ENCODE assay signal across 8 cellular contexts in the genomic region with DNA sequence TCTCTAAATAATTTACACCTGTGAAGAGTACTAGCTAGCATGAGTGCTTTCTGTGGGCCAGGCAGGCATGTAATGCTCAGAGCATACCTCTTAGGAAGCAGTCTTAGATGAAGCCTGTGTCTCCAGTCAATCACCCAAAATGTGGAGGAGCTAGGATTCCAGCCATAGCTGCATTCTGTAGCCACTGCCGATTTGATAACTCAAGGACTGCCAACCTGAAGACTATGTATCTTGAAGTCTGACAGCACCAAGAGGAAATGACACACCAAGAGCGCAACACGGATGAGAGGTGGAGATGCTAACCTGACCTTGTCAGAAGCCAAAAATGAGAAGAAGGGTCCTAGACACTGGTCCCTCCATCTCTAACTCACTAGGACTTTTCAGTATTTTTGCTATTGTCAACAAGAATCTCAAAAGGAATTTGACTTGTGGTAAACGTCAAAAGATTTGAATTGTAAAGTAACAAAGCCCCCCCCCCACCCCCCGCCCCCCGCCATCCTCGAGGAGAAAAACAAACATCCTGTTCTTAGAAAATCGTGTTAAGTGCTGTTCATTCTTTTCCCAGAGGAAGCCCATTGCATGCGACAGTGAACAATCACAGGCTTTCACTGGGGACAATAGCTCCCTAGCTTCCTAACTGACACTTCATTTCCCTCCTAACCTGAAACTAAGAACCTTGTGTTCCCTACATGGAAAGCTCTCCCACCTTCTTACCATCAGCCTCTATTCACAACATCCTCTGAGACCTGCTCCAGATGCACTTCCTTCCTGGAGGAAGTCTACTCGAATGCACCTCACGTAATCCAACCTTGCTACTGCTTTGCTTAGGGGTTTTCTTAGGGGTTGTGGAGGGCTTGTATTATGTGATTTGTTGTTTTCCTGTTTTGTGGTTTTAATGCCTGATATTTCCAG. TPM values are rescaled to one million over a fixed set of nuclear protein-coding genes. Genes with fewer than 3 reads are reported as not detected.
DNase-seq lines count a peak whose midpoint lies in the region; ATAC-seq and TF ChIP-seq lines count a peak whose summit lies in the region.

No MANE protein-coding gene starts in this region.

- H3K27ac Mint-ChIP-seq in activated CD8-positive, alpha-beta memory T cell treated with anti-CD3 and anti-CD28 coated beads, Interleukin-2, amount 10 ng/mL, durations not matched to agents 7 days and 5 days = peak overlapping the region; percentile 78
- peak overlapping the region; percentile 85 for H3K27ac Mint-ChIP-seq in WTC11

- DNase-seq in activated CD8-positive, alpha-beta memory T cell treated with anti-CD3 and anti-CD28 coated beads, Interleukin-2, amount 10 ng/mL, durations not matched to agents 7 days and 5 days = no peak
- no peak for DNase-seq in activated CD8-positive, alpha-beta memory T cell treated with anti-CD3 and anti-CD28 coated beads, Interleukin-2, amount 50 U/mL, for 4 hours
- DNase-seq in WTC11 (ENCODE audit: low spot score) = no peak
- DNase-seq in islet precursor cell = peak; percentile 55
- no peak for DNase-seq in thoracic aorta (ENCODE audit: low spot score)
- DNase-seq in SIG-M5 (lab: John Stamatoyannopoulos, UW) = no peak
- DNase-seq in C1 segment of cervical spinal cord (lab: John Stamatoyannopoulos, UW) = no peak

- no peak overlapping the region for H3K4me3 ChIP-seq in thoracic aorta

- TF ChIP-seq CTCF in WTC11 (IDR thresholded peaks at IDR 0.05) = no peak
- TF ChIP-seq CTCF in thoracic aorta (IDR thresholded peaks at IDR 0.05) = no peak

- POLR2A ChIA-PET in WTC11 (lab: Charles Lee) = interaction anchor here (0.6 to 2.2 kb wide), 3 partner anchors 14 to 134 kb away, joined by 4 to 11 read pairs (median 4); a partner anchor contains a TSS

- H3K27me3 Mint-ChIP-seq in activated CD8-positive, alpha-beta memory T cell treated with anti-CD3 and anti-CD28 coated beads, Interleukin-2, amount 10 ng/mL, durations not matched to agents 7 days and 5 days = no peaks in the 10 kb centered on the region
- peaks cover 41% of the 10 kb centered on the region for H3K27me3 Mint-ChIP-seq in WTC11 (ENCODE audit: low read depth)

- H3K4me1 ChIP-seq in thoracic aorta (ENCODE audit: control insufficient read depth in 1 of 2, low read depth in 2 of 2) = peaks cover 46 to 96% of the 10 kb centered on the region in 2 donors

- H3K4me1 Mint-ChIP-seq in activated CD8-positive, alpha-beta memory T cell treated with anti-CD3 and anti-CD28 coated beads, Interleukin-2, amount 10 ng/mL, durations not matched to agents 7 days and 5 days = peaks cover 72% of the 10 kb centered on the region
- H3K4me1 Mint-ChIP-seq in WTC11 = peaks cover 90% of the 10 kb centered on the region

- peak overlapping the region; percentile 64 for H3K27ac ChIP-seq in thoracic aorta

- no peaks in the 10 kb centered on the region for H3K27me3 ChIP-seq in thoracic aorta (replicated peaks; ENCODE audit: insufficient read depth)

- CTCF ChIA-PET in activated CD8-positive, alpha-beta memory T cell treated with anti-CD3 and anti-CD28 coated beads, Interleukin-2, amount 10 ng/mL, durations not matched to agents 7 days and 5 days (lab: Charles Lee) = interaction anchor here (1.1 to 2.0 kb wide), 5 partner anchors 10 to 261 kb away, joined by 3 to 6 read pairs (median 5); no protein-coding TSS in a partner anchor
- CTCF ChIA-PET in WTC11 (lab: Charles Lee) = interaction anchor here (1.1 to 1.9 kb wide), 2 partner anchors 15 to 221 kb away, joined by 8 to 9 read pairs; no protein-coding TSS in a partner anchor

- H3K9me3 ChIP-seq in thoracic aorta = no peaks in the 10 kb centered on the region

- no peaks in the 10 kb centered on the region for H3K9me3 Mint-ChIP-seq in activated CD8-positive, alpha-beta memory T cell treated with anti-CD3 and anti-CD28 coated beads, Interleukin-2, amount 10 ng/mL, durations not matched to agents 7 days and 5 days (ENCODE audit: low read depth)
- H3K9me3 Mint-ChIP-seq in WTC11 = no peaks in the 10 kb centered on the region

- peak; percentile 37 for ATAC-seq in activated CD8-positive, alpha-beta memory T cell treated with anti-CD3 and anti-CD28 coated beads, Interleukin-2, amount 10 ng/mL, durations not matched to agents 7 days and 5 days
- ATAC-seq in WTC11 = peak; percentile 79
- no peak for ATAC-seq in thoracic aorta (ENCODE audit: insufficient number of reproducible peaks, low FRiP score, low read depth)
- ATAC-seq in HG02973 (IDR thresholded peaks at IDR 0.05; ENCODE audit: unreplicated experiment) = no peak

- H3K36me3 Mint-ChIP-seq in activated CD8-positive, alpha-beta memory T cell treated with anti-CD3 and anti-CD28 coated beads, Interleukin-2, amount 10 ng/mL, durations not matched to agents 7 days and 5 days = peaks cover 38% of the 10 kb centered on the region
- H3K36me3 Mint-ChIP-seq in WTC11 = peaks cover 4% of the 10 kb centered on the region; the same call in 1 of the 2 replicates

- no peaks in the 10 kb centered on the region for H3K36me3 ChIP-seq in thoracic aorta

- H3K4me3 Mint-ChIP-seq in activated CD8-positive, alpha-beta memory T cell treated with anti-CD3 and anti-CD28 coated beads, Interleukin-2, amount 10 ng/mL, durations not matched to agents 7 days and 5 days = no peak overlapping the region
- peak overlapping the region; percentile 24 for H3K4me3 Mint-ChIP-seq in WTC11

TF ChIP-seq in WTC11, 78 proteins besides CTCF, POLR2A, EP300 and RAD21:
- no peak for TF ChIP-seq ZNF416 (CRISPR knock-in tag; IDR thresholded peaks at IDR 0.05)
- 0 out of 2 replicates have a peak, but pooled peaks have one; percentile 32 for TF ChIP-seq NFE2L1 (CRISPR knock-in tag; IDR thresholded peaks at IDR 0.05)
- peak; percentile 77; the same call in 1 of the 2 replicates for TF ChIP-seq FOXK1 (CRISPR knock-in tag; IDR thresholded peaks at IDR 0.05)
- TF ChIP-seq ETV6 (CRISPR knock-in tag; IDR thresholded peaks at IDR 0.05) = peak; percentile 92
- peak; percentile 12; the same call in 1 of the 2 replicates for TF ChIP-seq TEAD1 (CRISPR knock-in tag; IDR thresholded peaks at IDR 0.05)
- TF ChIP-seq, protein P1, sequence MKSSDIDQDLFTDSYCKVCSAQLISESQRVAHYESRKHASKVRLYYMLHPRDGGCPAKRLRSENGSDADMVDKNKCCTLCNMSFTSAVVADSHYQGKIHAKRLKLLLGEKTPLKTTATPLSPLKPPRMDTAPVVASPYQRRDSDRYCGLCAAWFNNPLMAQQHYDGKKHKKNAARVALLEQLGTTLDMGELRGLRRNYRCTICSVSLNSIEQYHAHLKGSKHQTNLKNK (CRISPR knock-in tag; IDR thresholded peaks at IDR 0.05) = 0 out of 2 replicates have a peak, but pooled peaks have one; percentile 48
- peak; percentile 50; the same call in 1 of the 2 replicates for TF ChIP-seq ZNF671 (CRISPR knock-in tag; IDR thresholded peaks at IDR 0.05)
- TF ChIP-seq, protein P2, sequence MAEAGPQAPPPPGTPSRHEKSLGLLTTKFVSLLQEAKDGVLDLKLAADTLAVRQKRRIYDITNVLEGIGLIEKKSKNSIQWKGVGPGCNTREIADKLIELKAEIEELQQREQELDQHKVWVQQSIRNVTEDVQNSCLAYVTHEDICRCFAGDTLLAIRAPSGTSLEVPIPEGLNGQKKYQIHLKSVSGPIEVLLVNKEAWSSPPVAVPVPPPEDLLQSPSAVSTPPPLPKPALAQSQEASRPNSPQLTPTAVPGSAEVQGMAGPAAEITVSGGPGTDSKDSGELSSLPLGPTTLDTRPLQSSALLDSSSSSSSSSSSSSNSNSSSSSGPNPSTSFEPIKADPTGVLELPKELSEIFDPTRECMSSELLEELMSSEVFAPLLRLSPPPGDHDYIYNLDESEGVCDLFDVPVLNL (CRISPR knock-in tag; IDR thresholded peaks at IDR 0.05; ENCODE audit: borderline replicate concordance, low read depth) = no peak
- TF ChIP-seq GABPB1 (CRISPR knock-in tag; IDR thresholded peaks at IDR 0.05) = no peak
TF ChIP-seq in WTC11: peak in this region for 6.

RNA-seq across cellular contexts. Expression of a gene that starts 14.7 kb away (rescaled TPM):
- total RNA-seq in activated CD8-positive, alpha-beta memory T cell treated with anti-CD3 and anti-CD28 coated beads, Interleukin-2, amount 10 ng/mL, durations not matched to agents 7 days and 5 days = 10 to 100 TPM; 27.6 to 32.5 TPM
- total RNA-seq in WTC11 (2021) = 21.2 to 31.5 TPM (median 21.8 TPM) in 3 replicates
- total RNA-seq in thoracic aorta = 10 to 100 TPM; 42.2 to 57.4 TPM

Comparison
In these comparisons a context has a peak if more than half of its experiments do, and no peak if none do; other contexts are left out.
1. ATAC-seq: peak in activated CD8-positive, alpha-beta memory T cell treated with anti-CD3 and anti-CD28 coated beads, Interleukin-2, amount 10 ng/mL, durations not matched to agents 7 days and 5 days (single experiment) and WTC11 (single experiment); none in thoracic aorta (single experiment) and HG02973 (single experiment).